Comparison of ENCODE assay signal across 18 cellular contexts in the genomic region with DNA sequence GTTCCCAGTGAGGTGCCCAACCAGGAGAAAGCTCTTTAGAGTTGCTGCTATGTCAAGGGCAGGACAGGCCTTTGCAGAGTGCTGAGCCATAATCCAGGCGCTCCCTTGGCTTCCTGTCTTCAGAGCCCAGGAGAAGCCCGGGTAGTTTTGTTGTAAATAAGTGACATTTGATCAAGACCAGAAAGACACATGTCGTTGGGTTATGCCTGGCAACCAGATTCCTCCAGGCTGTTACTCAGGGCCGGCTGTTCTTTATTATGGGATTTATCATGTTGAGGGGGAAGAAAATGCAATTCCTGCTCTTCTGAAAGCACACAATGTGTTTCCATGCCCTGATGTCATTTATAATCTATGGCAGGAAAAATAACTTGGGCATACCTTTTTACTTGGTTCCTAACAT. TPM values are rescaled to one million over a fixed set of nuclear protein-coding genes. Genes with fewer than 3 reads are reported as not detected.
DNase-seq lines count a peak whose midpoint lies in the region; ATAC-seq and TF ChIP-seq lines count a peak whose summit lies in the region.
"Had no signal": no experiment of that assay in that cellular context is flagged by ENCODE, and none has a peak within 500 bp of the region (broad histone marks: within the 10 kb centered on the region; RNA-seq: fewer than 3 reads in every experiment).

No MANE protein-coding gene starts in this region.

- peak overlapping the region; percentile 58 to 93 (median 88) for H3K27ac Mint-ChIP-seq in CD4-positive, alpha-beta memory T cell
- H3K27ac Mint-ChIP-seq in activated T-helper 17 cell treated with anti-CD3 and anti-CD28 coated beads, Interleukin-2, amount 50 U/mL, for 72 hours, result peak overlapping the region; percentile 72
- H3K27ac Mint-ChIP-seq in natural killer cell (peak overlapping the region; percentile 85 to 98), nephron progenitor cell (no peak overlapping the region)

- peak overlapping the region in 8 of 11 experiments; percentile 20 to 64 (median 47); a peak in 12 of 22 replicates for H3K27ac ChIP-seq in BLaER1 treated with 17β-estradiol and CSF1 and Interleukin-3, amounts not matched to agents 10 nM and 100 nM
- H3K27ac ChIP-seq in CD4-positive, alpha-beta memory T cell (ENCODE audit: low read depth, low read length), result peak overlapping the region; percentile 63
- no peak overlapping the region for H3K27ac ChIP-seq in WERI-Rb-1
- H3K27ac ChIP-seq: GM23248, testis had no signal

- no peaks in the 10 kb centered on the region for H3K27me3 Mint-ChIP-seq in CD4-positive, alpha-beta memory T cell
- H3K27me3 Mint-ChIP-seq in activated T-helper 17 cell treated with anti-CD3 and anti-CD28 coated beads, Interleukin-2, amount 50 U/mL, for 72 hours, result no peaks in the 10 kb centered on the region
- H3K27me3 Mint-ChIP-seq in natural killer cell (ENCODE audit: low read depth in 2 of 2) (no peaks in the 10 kb centered on the region), nephron progenitor cell (ENCODE audit: low read depth, poor library complexity) (peaks cover 3% of the 10 kb centered on the region)

- CTCF ChIA-PET in CD4-positive, alpha-beta memory T cell (lab: Charles Lee; ENCODE audit: partially characterized antibody), result interaction anchor here (1.0 to 6.8 kb wide), 7 partner anchors 12 to 110 kb away, joined by 3 to 62 read pairs (median 4); no protein-coding TSS in a partner anchor

- H3K9me3 Mint-ChIP-seq in CD4-positive, alpha-beta memory T cell, result no peaks in the 10 kb centered on the region
- no peaks in the 10 kb centered on the region for H3K9me3 Mint-ChIP-seq in activated T-helper 17 cell treated with anti-CD3 and anti-CD28 coated beads, Interleukin-2, amount 50 U/mL, for 72 hours
- H3K9me3 Mint-ChIP-seq in natural killer cell (no peaks in the 10 kb centered on the region), nephron progenitor cell (no peaks in the 10 kb centered on the region)

- no peak for DNase-seq in CD4-positive, alpha-beta memory T cell
- no peak for DNase-seq in natural killer cell
- DNase-seq in WERI-Rb-1, result no peak
- no peak for DNase-seq in nephron progenitor cell
- DNase-seq in NCI-H510A (lab: John Stamatoyannopoulos, UW), result no peak
- DNase-seq: activated CD4-positive, CD25-positive, alpha-beta regulatory T cell treated with anti-CD3 and anti-CD28 coated beads, Interleukin-2, amount 50 U/mL, for 72 hours; BE2C; foreskin melanocyte; GM23248; MM.1S; mucosa of descending colon; NCI-H187; NCI-H345; stimulated activated CD4-positive, alpha-beta T cell treated with anti-CD3 and anti-CD28 coated beads, Interleukin-2, amount 100 ng/mL, for 48 hours; testis had no signal

- peaks cover 0 to 3% (median 0%) of the 10 kb centered on the region in 11 experiments; a peak in 1 of 22 replicates for H3K27me3 ChIP-seq in BLaER1 treated with 17β-estradiol and CSF1 and Interleukin-3, amounts not matched to agents 10 nM and 100 nM
- no peaks in the 10 kb centered on the region for H3K27me3 ChIP-seq in CD4-positive, alpha-beta memory T cell (ENCODE audit: insufficient read depth, low read length)
- H3K27me3 ChIP-seq in WERI-Rb-1 (ENCODE audit: insufficient read depth, low read depth, severe bottlenecking), result no peaks in the 10 kb centered on the region
- H3K27me3 ChIP-seq: BE2C, testis had no signal

- TF ChIP-seq CTCF in natural killer cell (IDR thresholded peaks at IDR 0.05) (no peak), WERI-Rb-1 (IDR thresholded peaks at IDR 0.05; ENCODE audit: low read depth, low read length) (no peak), nephron progenitor cell (IDR thresholded peaks at IDR 0.05) (no peak)

- no peaks in the 10 kb centered on the region for H3K9me3 ChIP-seq in BLaER1 treated with 17β-estradiol and CSF1 and Interleukin-3, amounts not matched to agents 10 nM and 100 nM (replicated peaks in 1 of 11)
- no peaks in the 10 kb centered on the region for H3K9me3 ChIP-seq in CD4-positive, alpha-beta memory T cell (ENCODE audit: control insufficient read depth in 1 of 2, low read length in 2 of 2)
- H3K9me3 ChIP-seq in WERI-Rb-1 (ENCODE audit: severe bottlenecking), result no peaks in the 10 kb centered on the region
- H3K9me3 ChIP-seq: BE2C, mucosa of descending colon, testis had no signal

- POLR2A ChIA-PET in CD4-positive, alpha-beta memory T cell (lab: Charles Lee; ENCODE audit: partially characterized antibody), result interaction anchor here (0.6 to 6.4 kb wide), 15 partner anchors 9 to 129 kb away, joined by 3 to 99 read pairs (median 6); partner anchors contain the start of gene SEMA4D

- no peak overlapping the region for H3K4me3 ChIP-seq in BLaER1 treated with 17β-estradiol and CSF1 and Interleukin-3, amounts not matched to agents 10 nM and 100 nM
- peak overlapping the region; percentile 10 to 24 for H3K4me3 ChIP-seq in CD4-positive, alpha-beta memory T cell (ENCODE audit: low read length in 2 of 2)
- no peak overlapping the region for H3K4me3 ChIP-seq in WERI-Rb-1 (ENCODE audit: low read depth, low read length)
- H3K4me3 ChIP-seq: GM23248, mucosa of descending colon, testis had no signal

- peaks cover 58 to 93% (median 82%) of the 10 kb centered on the region in 4 donors for H3K4me1 Mint-ChIP-seq in CD4-positive, alpha-beta memory T cell
- H3K4me1 Mint-ChIP-seq in activated T-helper 17 cell treated with anti-CD3 and anti-CD28 coated beads, Interleukin-2, amount 50 U/mL, for 72 hours, result peaks cover 38% of the 10 kb centered on the region
- peaks cover 92 to 94% of the 10 kb centered on the region in 2 donors for H3K4me1 Mint-ChIP-seq in natural killer cell
- H3K4me1 Mint-ChIP-seq in nephron progenitor cell, result peaks cover 60% of the 10 kb centered on the region

- no peaks in the 10 kb centered on the region for H3K36me3 ChIP-seq in BLaER1 treated with 17β-estradiol and CSF1 and Interleukin-3, amounts not matched to agents 10 nM and 100 nM
- H3K36me3 ChIP-seq in CD4-positive, alpha-beta memory T cell (ENCODE audit: insufficient read depth, low read length), result no peaks in the 10 kb centered on the region
- H3K36me3 ChIP-seq in WERI-Rb-1, result no peaks in the 10 kb centered on the region
- H3K36me3 ChIP-seq: BE2C had no signal

- peaks cover 21 to 34% (median 30%) of the 10 kb centered on the region in 10 experiments for H3K4me1 ChIP-seq in BLaER1 treated with 17β-estradiol and CSF1 and Interleukin-3, amounts not matched to agents 10 nM and 100 nM
- peaks cover 81% of the 10 kb centered on the region for H3K4me1 ChIP-seq in CD4-positive, alpha-beta memory T cell (ENCODE audit: insufficient read depth, low read length)
- H3K4me1 ChIP-seq: testis had no signal

- H4K20me1 ChIP-seq in BLaER1 treated with 17β-estradiol and CSF1 and Interleukin-3, amounts not matched to agents 10 nM and 100 nM, result no peaks in the 10 kb centered on the region

- no peaks in the 10 kb centered on the region for H3K36me3 Mint-ChIP-seq in CD4-positive, alpha-beta memory T cell
- no peaks in the 10 kb centered on the region for H3K36me3 Mint-ChIP-seq in activated T-helper 17 cell treated with anti-CD3 and anti-CD28 coated beads, Interleukin-2, amount 50 U/mL, for 72 hours (ENCODE audit: low read depth)
- no peaks in the 10 kb centered on the region for H3K36me3 Mint-ChIP-seq in natural killer cell
- no peaks in the 10 kb centered on the region for H3K36me3 Mint-ChIP-seq in nephron progenitor cell (ENCODE audit: low read depth)

- ATAC-seq in activated T-helper 17 cell treated with anti-CD3 and anti-CD28 coated beads, Interleukin-2, amount 50 U/mL, for 72 hours (replicated peaks), result no peak
- no peak for ATAC-seq in natural killer cell
- ATAC-seq: HepG2 had no signal

- intact Hi-C loops in CD4-positive, alpha-beta memory T cell (cut with micrococcal nuclease), result no loop called here
- intact Hi-C loops in natural killer cell (cut with micrococcal nuclease), result loop anchor here (2.0 to 5.0 kb wide), 2 partner anchors 90 to 218 kb away; partner anchors contain the start of gene SECISBP2

- H3K4me3 Mint-ChIP-seq in CD4-positive, alpha-beta memory T cell, result peak overlapping the region in 7 of 8 donors; percentile 44 to 83 (median 80)
- H3K4me3 Mint-ChIP-seq in activated T-helper 17 cell treated with anti-CD3 and anti-CD28 coated beads, Interleukin-2, amount 50 U/mL, for 72 hours, result peak overlapping the region; percentile 73
- peak overlapping the region; percentile 74 for H3K4me3 Mint-ChIP-seq in natural killer cell
- H3K4me3 Mint-ChIP-seq in nephron progenitor cell, result no peak overlapping the region

- 0 out of 22 replicates have a peak overlapping the region, but pooled peaks of 1 of the 11 experiments have one; percentile 23 for H3K9ac ChIP-seq in BLaER1 treated with 17β-estradiol and CSF1 and Interleukin-3, amounts not matched to agents 10 nM and 100 nM
- H3K9ac ChIP-seq: GM23248 had no signal

- H3K4me2 ChIP-seq in BLaER1 treated with 17β-estradiol and CSF1 and Interleukin-3, amounts not matched to agents 10 nM and 100 nM, result peak overlapping the region; percentile 16 to 72 (median 66)

RNA-seq across cellular contexts. Expression of gene SEMA4D, which starts 39.3 kb away (rescaled TPM):
- 100 to 1,000 TPM; 393 to 410 TPM for total RNA-seq in CD4-positive, alpha-beta memory T cell
- 100 to 1,000 TPM in 1 of 2 donors, 10 to 100 TPM in 1; 49.5 to 166 TPM for polyA plus RNA-seq in CD4-positive, alpha-beta memory T cell
- 100 to 1,000 TPM; 167 to 263 TPM for total RNA-seq in activated T-helper 17 cell treated with anti-CD3 and anti-CD28 coated beads, Interleukin-2, amount 50 U/mL, for 72 hours
- total RNA-seq in natural killer cell, result 100 to 1,000 TPM; 354 to 448 (median 420) TPM

Comparison
In these comparisons a context has a peak if more than half of its experiments do, and no peak if none do; other contexts are left out.
1. H3K4me3 ChIP-seq: peak in CD4-positive, alpha-beta memory T cell (2 of 2); none in BLaER1 treated with 17β-estradiol and CSF1 and Interleukin-3, amounts not matched to agents 10 nM and 100 nM (0 of 10) and WERI-Rb-1 (single experiment).